ENCODE assay signal across 25 cellular contexts in genomic region chr5:135102716-135103696, GRCh38.
"Had no signal": no experiment of that assay in that cellular context is flagged by ENCODE, and none has a peak within 500 bp of the region (broad histone marks: within the 10 kb centered on the region; RNA-seq: fewer than 3 reads in every experiment).

No MANE protein-coding gene starts in this region.

- H3K4me1 ChIP-seq: tibial nerve had no signal

- H3K36me3 Mint-ChIP-seq: activated CD4-positive, alpha-beta memory T cell treated with anti-CD3 and anti-CD28 coated beads for 36 hours; activated naive CD4-positive, alpha-beta T cell treated with anti-CD3 and anti-CD28 coated beads, Interleukin-2, amount 50 U/mL, for 72 hours; immature natural killer cell; naive thymus-derived CD8-positive, alpha-beta T cell had no signal

- H3K4me1 Mint-ChIP-seq: activated B cell treated with CpG ODN at 0.5 μM for 24 hours; activated T-helper 17 cell treated with anti-CD3 and anti-CD28 coated beads, Interleukin-2, amount 50 U/mL, for 72 hours; immature natural killer cell had no signal

- H3K27ac Mint-ChIP-seq: activated B cell treated with CpG ODN at 0.5 μM for 24 hours; activated CD4-positive, alpha-beta memory T cell treated with anti-CD3 and anti-CD28 coated beads for 36 hours; activated naive CD4-positive, alpha-beta T cell treated with anti-CD3 and anti-CD28 coated beads, Interleukin-2, amount 50 U/mL, for 72 hours; activated T-helper 17 cell treated with anti-CD3 and anti-CD28 coated beads, Interleukin-2, amount 50 U/mL, for 72 hours; immature natural killer cell; naive thymus-derived CD8-positive, alpha-beta T cell; T-helper 2 cell treated with Interferon-gamma antibody and Interleukin-4, amounts not matched to agents 5 μg/mL and 100 μg/mL, for 36 hours had no signal

- H3K4me3 Mint-ChIP-seq: activated B cell treated with CpG ODN at 0.5 μM for 24 hours; activated CD4-positive, alpha-beta memory T cell treated with anti-CD3 and anti-CD28 coated beads for 36 hours; activated T-helper 17 cell treated with anti-CD3 and anti-CD28 coated beads, Interleukin-2, amount 50 U/mL, for 72 hours; immature natural killer cell; naive thymus-derived CD8-positive, alpha-beta T cell; T-helper 2 cell treated with Interferon-gamma antibody and Interleukin-4, amounts not matched to agents 5 μg/mL and 100 μg/mL, for 36 hours had no signal

- H3K27me3 ChIP-seq: tibial nerve had no signal

- DNase-seq: activated B cell treated with CpG ODN at 0.5 μM for 24 hours; activated CD4-positive, alpha-beta memory T cell treated with anti-CD3 and anti-CD28 coated beads for 36 hours; activated CD4-positive, alpha-beta T cell treated with anti-CD3 and anti-CD28 coated beads for 4 hours; activated CD8-positive, alpha-beta memory T cell treated with anti-CD3 and anti-CD28 coated beads, Interleukin-2, amount 50 U/mL, for 4 hours; activated gamma-delta T cell treated with Interleukin-2 at 50 U/mL for 16 hours; activated T-cell treated with anti-CD3 and anti-CD28 coated beads, Interleukin-2, amount 50 U/mL, for 1 hour; anterior cingulate cortex; cortex of kidney; foreskin fibroblast; hippocampal formation; immature natural killer cell; lower lobe of right lung; mesenchymal stem cell; naive thymus-derived CD8-positive, alpha-beta T cell; stimulated activated CD4-positive, alpha-beta T cell treated with anti-CD3 and anti-CD28 coated beads, Interleukin-15, amount 100 ng/mL, for 24 hours; stimulated activated CD4-positive, alpha-beta T cell treated with anti-CD3 and anti-CD28 coated beads, Interleukin-2, amount 100 ng/mL, for 24 hours; stimulated activated naive CD4-positive, alpha-beta T cell; T-helper 1 cell had no signal

- H3K36me3 ChIP-seq: lower lobe of right lung, tibial nerve had no signal

- H3K9me3 Mint-ChIP-seq: activated B cell treated with CpG ODN at 0.5 μM for 24 hours; activated CD4-positive, alpha-beta memory T cell treated with anti-CD3 and anti-CD28 coated beads for 36 hours; activated naive CD4-positive, alpha-beta T cell treated with anti-CD3 and anti-CD28 coated beads, Interleukin-2, amount 50 U/mL, for 72 hours; activated T-helper 17 cell treated with anti-CD3 and anti-CD28 coated beads, Interleukin-2, amount 50 U/mL, for 72 hours; immature natural killer cell; naive thymus-derived CD8-positive, alpha-beta T cell; T-helper 2 cell treated with Interferon-gamma antibody and Interleukin-4, amounts not matched to agents 5 μg/mL and 100 μg/mL, for 36 hours had no signal

- ATAC-seq: activated naive CD4-positive, alpha-beta T cell treated with anti-CD3 and anti-CD28 coated beads, Interleukin-2, amount 50 U/mL, for 72 hours; activated T-helper 17 cell treated with anti-CD3 and anti-CD28 coated beads, Interleukin-2, amount 50 U/mL, for 72 hours; esophagus mucosa; left lobe of liver; lower lobe of right lung; naive thymus-derived CD8-positive, alpha-beta T cell had no signal

- H3K4me3 ChIP-seq: lower lobe of right lung, smooth muscle cell, tibial nerve had no signal

- H3K27me3 Mint-ChIP-seq: activated B cell treated with CpG ODN at 0.5 μM for 24 hours; activated T-helper 17 cell treated with anti-CD3 and anti-CD28 coated beads, Interleukin-2, amount 50 U/mL, for 72 hours had no signal

- H3K27ac ChIP-seq: lower lobe of right lung, tibial nerve had no signal

- H3K9me3 ChIP-seq: lower lobe of right lung, tibial nerve had no signal
